In the genomic region with DNA sequence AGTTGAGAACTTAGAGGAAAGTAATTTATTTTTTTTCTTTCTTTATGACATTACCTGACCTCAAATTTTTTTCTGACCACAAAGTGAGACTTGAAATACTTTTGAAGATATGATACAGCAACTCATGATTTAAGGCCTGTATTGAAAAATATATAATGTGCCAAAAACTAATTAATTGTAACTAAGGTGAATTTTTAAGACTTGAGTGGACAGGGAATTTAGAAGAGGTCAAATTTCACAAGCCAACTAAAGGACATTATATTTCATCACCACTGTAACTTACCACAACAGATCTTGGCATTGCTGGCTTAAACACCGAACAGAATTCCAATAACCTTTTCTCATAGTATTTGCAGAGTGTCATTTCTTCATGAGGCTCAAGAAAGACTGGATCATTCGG, we compare ENCODE assay signal across 1 cellular context.
TF ChIP-seq lines count a peak whose summit lies in the region.

No MANE protein-coding gene starts in this region.

TF ChIP-seq in HCT116, 20 proteins besides CTCF, POLR2A, EP300 and RAD21 (continued from another document):
- TF ChIP-seq, protein P1, sequence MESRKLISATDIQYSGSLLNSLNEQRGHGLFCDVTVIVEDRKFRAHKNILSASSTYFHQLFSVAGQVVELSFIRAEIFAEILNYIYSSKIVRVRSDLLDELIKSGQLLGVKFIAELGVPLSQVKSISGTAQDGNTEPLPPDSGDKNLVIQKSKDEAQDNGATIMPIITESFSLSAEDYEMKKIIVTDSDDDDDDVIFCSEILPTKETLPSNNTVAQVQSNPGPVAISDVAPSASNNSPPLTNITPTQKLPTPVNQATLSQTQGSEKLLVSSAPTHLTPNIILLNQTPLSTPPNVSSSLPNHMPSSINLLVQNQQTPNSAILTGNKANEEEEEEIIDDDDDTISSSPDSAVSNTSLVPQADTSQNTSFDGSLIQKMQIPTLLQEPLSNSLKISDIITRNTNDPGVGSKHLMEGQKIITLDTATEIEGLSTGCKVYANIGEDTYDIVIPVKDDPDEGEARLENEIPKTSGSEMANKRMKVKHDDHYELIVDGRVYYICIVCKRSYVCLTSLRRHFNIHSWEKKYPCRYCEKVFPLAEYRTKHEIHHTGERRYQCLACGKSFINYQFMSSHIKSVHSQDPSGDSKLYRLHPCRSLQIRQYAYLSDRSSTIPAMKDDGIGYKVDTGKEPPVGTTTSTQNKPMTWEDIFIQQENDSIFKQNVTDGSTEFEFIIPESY (IDR thresholded peaks at IDR 0.05; ENCODE audit: extremely low read depth, insufficient replicate concordance, low read length), result no peak
